Comparison of ENCODE assay signal across 17 cellular contexts in genomic region chr13:27300941-27301586, GRCh38. TPM values are rescaled to one million over a fixed set of nuclear protein-coding genes. Genes with fewer than 3 reads are reported as not detected.
DNase-seq lines count a peak whose midpoint lies in the region; ATAC-seq and TF ChIP-seq lines count a peak whose summit lies in the region.
"Had no signal": no experiment of that assay in that cellular context is flagged by ENCODE, and none has a peak within 500 bp of the region (broad histone marks: within the 10 kb centered on the region; RNA-seq: fewer than 3 reads in every experiment).

No MANE protein-coding gene starts in this region.

- H3K79me2 ChIP-seq in GM23338 (replicated peaks; ENCODE audit: insufficient read depth) = no peaks in the 10 kb centered on the region

- DNase-seq in GM23338 (ENCODE audit: low spot score) = no peak
- peak; percentile 21 for DNase-seq in HT1080 (ENCODE audit: low read depth)
- peak; percentile 36 to 53 for DNase-seq in foreskin keratinocyte
- no peak for DNase-seq in NCI-H1105 (lab: John Stamatoyannopoulos, UW)
- no peak for DNase-seq in AG08396 (ENCODE audit: low spot score)
- DNase-seq: Caco-2; CD4-positive, CD25-positive, alpha-beta regulatory T cell; DMS153; DND-41; GM23248; H9 had no signal

- no peak overlapping the region for H3K4me3 ChIP-seq in GM23338
- H3K4me3 ChIP-seq: BLaER1, GM23248 had no signal

- H2AFZ ChIP-seq in GM23338 = peak overlapping the region; percentile 43; the same call in 1 of the 2 replicates
- H2AFZ ChIP-seq: GM23248 had no signal

- H3K36me3 Mint-ChIP-seq in GM23338 (ENCODE audit: low read depth) = no peaks in the 10 kb centered on the region
- H3K36me3 Mint-ChIP-seq: CD4-positive, CD25-positive, alpha-beta regulatory T cell; CD8-positive, alpha-beta T cell had no signal

- H3K4me3 Mint-ChIP-seq in GM23338 = no peak overlapping the region
- H3K4me3 Mint-ChIP-seq: B cell; CD4-positive, CD25-positive, alpha-beta regulatory T cell; CD8-positive, alpha-beta T cell; H9 had no signal

- H4K20me1 ChIP-seq in GM23338 (replicated peaks; ENCODE audit: insufficient read depth) = no peaks in the 10 kb centered on the region
- H4K20me1 ChIP-seq: BLaER1 had no signal

- no peak overlapping the region for H3K27ac Mint-ChIP-seq in GM23338
- H3K27ac Mint-ChIP-seq: B cell; CD4-positive, CD25-positive, alpha-beta regulatory T cell; H9 had no signal

- H3K9me2 ChIP-seq in GM23338 (ENCODE audit: insufficient read depth) = no peaks in the 10 kb centered on the region

- peaks cover 6% of the 10 kb centered on the region for H3K27me3 Mint-ChIP-seq in GM23338 (ENCODE audit: insufficient read depth, low read depth, poor library complexity)
- H3K27me3 Mint-ChIP-seq: B cell had no signal

- TF ChIP-seq CTCF in GM23338 (conservative IDR thresholded peaks at IDR 0.05; ENCODE audit: low read depth in 2 of 2) (no peak), foreskin keratinocyte (conservative IDR thresholded peaks at IDR 0.05) (no peak)

- H3K27ac ChIP-seq in GM23338 (ENCODE audit: low read depth) = no peak overlapping the region
- no peak overlapping the region for H3K27ac ChIP-seq in foreskin keratinocyte
- H3K27ac ChIP-seq: BLaER1, C4-2B, GM23248 had no signal

- peaks cover 2% of the 10 kb centered on the region; the same call in 2 of the 3 replicates for H3K9me3 Mint-ChIP-seq in GM23338
- H3K9me3 Mint-ChIP-seq: CD8-positive, alpha-beta T cell had no signal

- no peak overlapping the region for H3K4me2 ChIP-seq in GM23338
- H3K4me2 ChIP-seq: BLaER1 had no signal

- no peak for ATAC-seq in GM23338
- peak; percentile 82 for ATAC-seq in foreskin keratinocyte
- no peak for ATAC-seq in HG03196 (IDR thresholded peaks at IDR 0.05; ENCODE audit: unreplicated experiment)
- ATAC-seq: CD8-positive, alpha-beta T cell; HCT116 had no signal

- H3K27me3 ChIP-seq in GM23338 (ENCODE audit: insufficient read depth) = no peaks in the 10 kb centered on the region
- peaks cover 2% of the 10 kb centered on the region for H3K27me3 ChIP-seq in foreskin keratinocyte
- H3K27me3 ChIP-seq: BLaER1 had no signal

- no peaks in the 10 kb centered on the region for H3K36me3 ChIP-seq in GM23338 (ENCODE audit: insufficient read depth)
- H3K36me3 ChIP-seq: BLaER1 had no signal

- H3F3A ChIP-seq in GM23338 (replicated peaks; ENCODE audit: low read depth) = no peaks in the 10 kb centered on the region

- no peaks in the 10 kb centered on the region for H3K4me1 Mint-ChIP-seq in GM23338
- H3K4me1 Mint-ChIP-seq: H9 had no signal

- H3K4me1 ChIP-seq in GM23338 (ENCODE audit: insufficient read depth) (no peaks in the 10 kb centered on the region), foreskin keratinocyte (no peaks in the 10 kb centered on the region)
- H3K4me1 ChIP-seq: BLaER1, Caco-2 had no signal

TF ChIP-seq in GM23338, 12 proteins besides CTCF, POLR2A, EP300 and RAD21 (continues in another document):
- TF ChIP-seq EZH2phosphoT487 (IDR thresholded peaks at IDR 0.05; ENCODE audit: unreplicated experiment) = no peak
- TF ChIP-seq REST (IDR thresholded peaks at IDR 0.05; ENCODE audit: unreplicated experiment) = no peak
- no peak for TF ChIP-seq NANOG (IDR thresholded peaks at IDR 0.05; ENCODE audit: borderline replicate concordance)
- TF ChIP-seq JUNB (IDR thresholded peaks at IDR 0.05; ENCODE audit: unreplicated experiment) = no peak
- no peak for TF ChIP-seq ETS1 (IDR thresholded peaks at IDR 0.05)
- TF ChIP-seq POLR2AphosphoS5 (IDR thresholded peaks at IDR 0.05; ENCODE audit: low read depth) = no peak
- TF ChIP-seq CREB1 (CRISPR knock-in tag; IDR thresholded peaks at IDR 0.05; ENCODE audit: low read depth) = no peak
- TF ChIP-seq EZH2 (IDR thresholded peaks at IDR 0.05; ENCODE audit: low read depth, unreplicated experiment) = no peak
- TF ChIP-seq STAT1 (IDR thresholded peaks at IDR 0.05; ENCODE audit: unreplicated experiment) = no peak
- no peak for TF ChIP-seq ZNF114 (CRISPR knock-in tag; IDR thresholded peaks at IDR 0.05)

RNA-seq across cellular contexts. Expression of gene RASL11A, which starts 30.4 kb away (rescaled TPM):
- total RNA-seq in GM23338 (2014; rRNA removed; shearing (Covaris generic)) = 3.3 and 3.8 TPM in 2 replicates
- polyA plus RNA-seq in GM23338 (2016; fragmentation: Nextera tagmentation; extraction: Ambion mirVana) (1.9 TPM in 2 replicates), foreskin keratinocyte (1.6 and 3.0 TPM in 2 replicates)
- 13.4 and 16.2 TPM in 2 replicates for total RNA-seq in HT1080 (2014; rRNA removed; shearing (Covaris generic))
- polyA plus RNA-seq in HT1080 (2015; cell fraction: cytosol; rRNA removed) = 4.0 and 6.6 TPM in 2 replicates
- 2.0 and 4.2 TPM in 2 replicates for polyA plus RNA-seq in HT1080 (2015; cell fraction: nucleus; rRNA removed)
- total RNA-seq in foreskin keratinocyte = 2.0 and 2.3 TPM in 2 replicates

RNA-seq across cellular contexts. Expression of gene RPL21, which starts 49.7 kb away (rescaled TPM):
- 1,037 and 1,529 TPM in 2 replicates for total RNA-seq in GM23338 (2014; rRNA removed; shearing (Covaris generic))
- polyA plus RNA-seq in GM23338 (2016; fragmentation: Nextera tagmentation; extraction: Ambion mirVana) (1,343 and 1,538 TPM in 2 replicates), foreskin keratinocyte (2,433 and 2,569 TPM in 2 replicates)
- total RNA-seq in HT1080 (2014; rRNA removed; shearing (Covaris generic)) = 982 and 1,844 TPM in 2 replicates
- 1,686 and 2,051 TPM in 2 replicates for polyA plus RNA-seq in HT1080 (2015; cell fraction: cytosol; rRNA removed)
- polyA plus RNA-seq in HT1080 (2015; cell fraction: nucleus; rRNA removed) = 531 and 614 TPM in 2 replicates
- total RNA-seq in foreskin keratinocyte = 1,758 and 1,842 TPM in 2 replicates

Comparison
In these comparisons a context has a peak if more than half of its experiments do, and no peak if none do; other contexts are left out.
1. DNase-seq: peak in HT1080 (single experiment) and foreskin keratinocyte (2 of 2); none in GM23338 (single experiment), NCI-H1105 (single experiment) and AG08396 (single experiment).